8 cellular contexts compared by ENCODE assay signal in genomic region chr11:34358258-34358665, GRCh38. TPM values are rescaled to one million over a fixed set of nuclear protein-coding genes. Genes with fewer than 3 reads are reported as not detected.
DNase-seq lines count a peak whose midpoint lies in the region; ATAC-seq and TF ChIP-seq lines count a peak whose summit lies in the region.

No MANE protein-coding gene starts in this region.

- CTCF ChIA-PET in BJ (lab: Yijun Ruan, JAX), result interaction anchor here (0.7 to 5.8 kb wide), 31 partner anchors 12 to 616 kb away, joined by 3 to 112 read pairs (median 4); no protein-coding TSS in a partner anchor
- CTCF ChIA-PET in T-cell (lab: Charles Lee), result interaction anchor here (0.5 to 2.8 kb wide), 19 partner anchors 10 to 752 kb away, joined by 3 to 14 read pairs (median 3); partner anchors contain the start of gene NAT10 (in 1 of the 2)

- peak overlapping the region; percentile 56 to 79 for H3K27ac Mint-ChIP-seq in T-cell

- WGBS in esophagus, 2 donors, result 0% methylated on average over 21 to 23 of the region's 23 CpGs

- POLR2A ChIA-PET in BJ (lab: Charles Lee) (no interaction called here), T-cell (lab: Charles Lee) (interaction anchor here in 1 of 2 donors (0.6 to 0.7 kb wide), 3 partner anchors 38 to 1775 kb away, joined by 3 to 5 read pairs (median 3); no protein-coding TSS in a partner anchor)

- DNase-seq in BJ (ENCODE audit: low read depth), result no peak
- peak; percentile 79 for DNase-seq in LoVo (ENCODE audit: low spot score)
- DNase-seq in T-cell, result peak in 2 of 34 experiments; percentile 14 to 39

- H3K4me3 ChIP-seq in BJ (ENCODE audit: low read depth, low read length), result peak overlapping the region; percentile 37
- peak overlapping the region; percentile 45 to 50 for H3K4me3 ChIP-seq in esophagus (ENCODE audit: low read depth in 1 of 2, low read length in 2 of 2)
- H3K4me3 ChIP-seq in muscle layer of duodenum (ENCODE audit: low read depth in 1 of 2, low read length in 2 of 2), result peak overlapping the region; percentile 70 to 75

- no peak for TF ChIP-seq CTCF in BJ (IDR thresholded peaks at IDR 0.05; ENCODE audit: insufficient read depth, low read depth, low read length)

- peaks cover 36 to 48% of the 10 kb centered on the region in 2 donors for H3K27me3 Mint-ChIP-seq in T-cell

- ATAC-seq in GM18909 (IDR thresholded peaks at IDR 0.05; ENCODE audit: poor library complexity, unreplicated experiment) (peak; percentile 9), T-cell (replicated peaks in 1 of 4) (peak; percentile 24 to 35 (median 31)), GM21786 (IDR thresholded peaks at IDR 0.05; ENCODE audit: unreplicated experiment) (no peak), GM18511 (IDR thresholded peaks at IDR 0.05; ENCODE audit: unreplicated experiment) (no peak)

- no peaks in the 10 kb centered on the region for H3K9me3 Mint-ChIP-seq in T-cell

- H3K9me3 ChIP-seq in esophagus (ENCODE audit: control insufficient read depth in 2 of 2, insufficient read depth in 1 of 2, low read depth in 1 of 2, low read length in 1 of 2) (no peaks in the 10 kb centered on the region), muscle layer of duodenum (ENCODE audit: control insufficient read depth in 1 of 2, low read length in 2 of 2) (no peaks in the 10 kb centered on the region)

- peaks cover 5% of the 10 kb centered on the region for H3K36me3 Mint-ChIP-seq in T-cell

- H3K36me3 ChIP-seq in BJ (ENCODE audit: control insufficient read depth, insufficient read depth, low read length) (no peaks in the 10 kb centered on the region), esophagus (ENCODE audit: control insufficient read depth in 2 of 2, insufficient read depth in 2 of 2, low read length in 1 of 2) (no peaks in the 10 kb centered on the region), muscle layer of duodenum (ENCODE audit: control insufficient read depth in 1 of 2, insufficient read depth in 2 of 2, low read length in 2 of 2) (no peaks in the 10 kb centered on the region)

- peaks cover 21 to 29% (median 25%) of the 10 kb centered on the region in 3 donors for H3K4me1 Mint-ChIP-seq in T-cell

- peak overlapping the region; percentile 76 to 83 (median 79) for H3K4me3 Mint-ChIP-seq in T-cell

- peaks cover 3 to 10% of the 10 kb centered on the region in 2 donors for H3K4me1 ChIP-seq in esophagus (ENCODE audit: control insufficient read depth in 2 of 2, insufficient read depth in 2 of 2, low read length in 1 of 2)
- H3K4me1 ChIP-seq in muscle layer of duodenum (ENCODE audit: control insufficient read depth in 1 of 2, insufficient read depth in 2 of 2, low read length in 2 of 2), result peaks cover 9 to 30% of the 10 kb centered on the region in 2 donors

- peak overlapping the region; percentile 76 to 83 for H3K27ac ChIP-seq in esophagus (ENCODE audit: low read depth in 2 of 2, low read length in 1 of 2)
- no peak overlapping the region for H3K27ac ChIP-seq in muscle layer of duodenum (ENCODE audit: low read length)

- H3K27me3 ChIP-seq in BJ (ENCODE audit: control insufficient read depth, insufficient read depth, low read length), result peaks cover under 1% of the 10 kb centered on the region; the same call in 1 of the 2 replicates
- peaks cover 0 to 3% of the 10 kb centered on the region in 2 donors for H3K27me3 ChIP-seq in esophagus (ENCODE audit: control insufficient read depth in 1 of 2, insufficient read depth in 2 of 2, low read length in 2 of 2)
- H3K27me3 ChIP-seq in muscle layer of duodenum (ENCODE audit: low read depth, low read length), result peaks cover 4% of the 10 kb centered on the region

RNA-seq across cellular contexts. Expression of gene ABTB2, which starts 0.5 kb away (rescaled TPM):
- polyA plus RNA-seq in BJ (2011; rRNA removed), result 2.8 and 6.3 TPM in 2 replicates
- polyA minus RNA-seq in BJ (2011; rRNA and poly(A)+ RNA removed), result 2.5 and 3.2 TPM in 2 replicates
- total RNA-seq in T-cell, result under 1 TPM; 0.50 to 0.93 (median 0.82) TPM
- polyA plus RNA-seq in esophagus, result 1 to 10 TPM; 3.2 to 4.3 TPM

Comparison
In these comparisons a context has a peak if more than half of its experiments do, and no peak if none do; other contexts are left out.
1. ATAC-seq: peak in GM18909 (single experiment) and T-cell (4 of 4); none in GM21786 (single experiment) and GM18511 (single experiment).
2. Peak in every context shown above with its lines, with median percentiles within 50 percentile points of each other: H3K4me3 ChIP-seq.